ENCODE assay signal across 13 cellular contexts in the genomic region with DNA sequence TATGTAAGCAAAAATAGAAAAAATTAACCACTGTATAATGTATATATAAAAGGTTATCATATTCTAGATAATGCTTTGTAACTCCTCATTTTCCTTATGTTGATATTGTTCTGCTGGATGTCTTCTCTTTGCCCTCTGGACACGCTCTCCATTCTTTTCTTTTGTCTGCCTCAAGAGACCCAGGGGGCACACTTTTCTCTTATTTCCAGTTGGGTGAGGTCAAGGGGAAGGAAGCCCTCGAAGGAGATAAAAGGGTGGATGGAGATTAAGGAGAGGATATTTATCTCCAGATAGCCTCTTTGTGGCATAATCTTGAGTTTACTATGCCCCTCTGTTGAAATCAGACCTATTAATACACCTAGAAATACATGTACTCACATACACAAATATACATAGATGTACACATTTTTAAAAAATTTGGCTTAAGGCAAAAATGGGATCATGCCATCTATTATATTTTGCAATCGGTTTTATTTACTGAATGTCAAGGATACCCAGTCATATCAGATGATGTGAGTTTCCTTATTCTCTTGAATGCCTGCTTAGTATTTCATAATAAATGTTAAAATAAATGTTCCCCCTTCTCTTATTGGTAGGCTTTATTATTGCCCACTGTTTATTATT.
A peak's percentile ranks its signal among the peaks of the same experiment; 100 is the strongest.
DNase-seq lines count a peak whose midpoint lies in the region; ATAC-seq and TF ChIP-seq lines count a peak whose summit lies in the region.
"Had no signal": no experiment of that assay in that cellular context is flagged by ENCODE, and none has a peak within 500 bp of the region (broad histone marks: within the 10 kb centered on the region; RNA-seq: fewer than 3 reads in every experiment).

No MANE protein-coding gene starts in this region.

- H3K9me3 ChIP-seq in breast epithelium (no peaks in the 10 kb centered on the region), adipocyte (ENCODE audit: control insufficient read depth, low read length) (no peaks in the 10 kb centered on the region)

- ATAC-seq in GM19351 (IDR thresholded peaks at IDR 0.05; ENCODE audit: unreplicated experiment), result no peak

- no TSS peak for BruUV-seq in MCF 10A (replicated peaks; lab: Mats Ljungman, UMichigan)

- CTCF ChIA-PET in MCF 10A (lab: Yijun Ruan, JAX), result interaction anchor here (1.4 kb wide), 1 partner anchor 24 kb away, joined by 6 read pairs; no protein-coding TSS in a partner anchor

- TF ChIP-seq POLR2A in breast epithelium (IDR thresholded peaks at IDR 0.05), result no peak

- H3K9me3 Mint-ChIP-seq in MCF 10A (ENCODE audit: unreplicated experiment), result peaks cover 4% of the 10 kb centered on the region
- peaks cover 15% of the 10 kb centered on the region for H3K9me3 Mint-ChIP-seq in mesothelial cell of epicardium

- H3K36me3 ChIP-seq in breast epithelium, result no peaks in the 10 kb centered on the region
- H3K36me3 ChIP-seq in adipocyte (ENCODE audit: control insufficient read depth, insufficient read depth, low read length, severe bottlenecking), result no peaks in the 10 kb centered on the region

- intact Hi-C loops in MCF 10A (cut with micrococcal nuclease), result no loop called here
- intact Hi-C loops in breast epithelium (cut with DNase I; ENCODE audit: low total_unique reads), result no loop called here

- H3K27me3 ChIP-seq in breast epithelium (no peaks in the 10 kb centered on the region), adipocyte (replicated peaks; ENCODE audit: control insufficient read depth, insufficient read depth, low read length) (no peaks in the 10 kb centered on the region)

- H3K4me1 Mint-ChIP-seq in MCF 10A (ENCODE audit: insufficient read depth, unreplicated experiment) (peaks cover 35% of the 10 kb centered on the region), mesothelial cell of epicardium (peaks cover 47% of the 10 kb centered on the region)

- TF ChIP-seq CTCF in MCF 10A (IDR thresholded peaks at IDR 0.05; ENCODE audit: unreplicated experiment), result no peak
- no peak for TF ChIP-seq CTCF in breast epithelium (IDR thresholded peaks at IDR 0.05)
- no peak for TF ChIP-seq CTCF in mesothelial cell of epicardium (IDR thresholded peaks at IDR 0.05; ENCODE audit: unreplicated experiment)

- H3K4me3 Mint-ChIP-seq in MCF 10A (ENCODE audit: unreplicated experiment), result no peak overlapping the region
- H3K4me3 Mint-ChIP-seq in mesothelial cell of epicardium, result no peak overlapping the region
- H3K4me3 Mint-ChIP-seq: CD14-positive monocyte, IgD-negative memory B cell had no signal

- H3K36me3 Mint-ChIP-seq in MCF 10A (ENCODE audit: insufficient read depth, unreplicated experiment) (no peaks in the 10 kb centered on the region), mesothelial cell of epicardium (peaks cover 13% of the 10 kb centered on the region)
- H3K36me3 Mint-ChIP-seq: IgD-negative memory B cell had no signal

- peak; percentile 30 for DNase-seq in MCF 10A (ENCODE audit: unreplicated experiment)
- no peak for DNase-seq in breast epithelium (ENCODE audit: low spot score in 2 of 2)
- DNase-seq in NCI-H146 treated with DMSO at 0.1 percent for 48 hours (lab: John Stamatoyannopoulos, UW; ENCODE audit: unreplicated experiment), result peak; percentile 48
- DNase-seq in adipocyte (ENCODE audit: low read depth), result peak; percentile 34
- no peak for DNase-seq in mesothelial cell of epicardium (ENCODE audit: low spot score in 2 of 2, unreplicated experiment in 2 of 2)
- DNase-seq in activated CD8-positive, alpha-beta memory T cell treated with anti-CD3 and anti-CD28 coated beads, Interleukin-2, amount 50 U/mL, for 4 hours, result no peak
- DNase-seq in C1 segment of cervical spinal cord (lab: John Stamatoyannopoulos, UW), result no peak
- DNase-seq: GF-D8, H7 had no signal

- H3K27ac Mint-ChIP-seq in MCF 10A (ENCODE audit: low read depth, unreplicated experiment), result peak overlapping the region; percentile 39
- H3K27ac Mint-ChIP-seq in mesothelial cell of epicardium, result peak overlapping the region; percentile 55
- H3K27ac Mint-ChIP-seq: IgD-negative memory B cell had no signal

- H3K4me1 ChIP-seq in breast epithelium (no peaks in the 10 kb centered on the region), adipocyte (ENCODE audit: control insufficient read depth, insufficient read depth, low read length) (peaks cover 17% of the 10 kb centered on the region)

- H3K9ac ChIP-seq in adipocyte (ENCODE audit: low read length), result no peak overlapping the region

- H3K27ac ChIP-seq in breast epithelium, result no peak overlapping the region
- H3K27ac ChIP-seq: SK-N-MC had no signal

- POLR2A ChIA-PET in MCF 10A (lab: Yijun Ruan, JAX), result no interaction called here

- H3K4me3 ChIP-seq in breast epithelium (no peak overlapping the region), adipocyte (ENCODE audit: low read length) (no peak overlapping the region)
- H3K4me3 ChIP-seq: SK-N-MC had no signal

- H3K27me3 Mint-ChIP-seq in MCF 10A (ENCODE audit: insufficient read depth, unreplicated experiment) (no peaks in the 10 kb centered on the region), mesothelial cell of epicardium (ENCODE audit: low read depth) (no peaks in the 10 kb centered on the region)
- H3K27me3 Mint-ChIP-seq: IgD-negative memory B cell had no signal

Comparison
In these comparisons a context has a peak if more than half of its experiments do, and no peak if none do; other contexts are left out.
1. DNase-seq: peak in MCF 10A (single experiment), NCI-H146 treated with DMSO at 0.1 percent for 48 hours (single experiment) and adipocyte (single experiment); none in breast epithelium (0 of 2), mesothelial cell of epicardium (0 of 2), activated CD8-positive, alpha-beta memory T cell treated with anti-CD3 and anti-CD28 coated beads, Interleukin-2, amount 50 U/mL, for 4 hours (single experiment) and C1 segment of cervical spinal cord (0 of 14).